24 cellular contexts compared by ENCODE assay signal in genomic region chr20:732727-733126, GRCh38. TPM values are rescaled to one million over a fixed set of nuclear protein-coding genes. Genes with fewer than 3 reads are reported as not detected.
DNase-seq lines count a peak whose midpoint lies in the region; ATAC-seq and TF ChIP-seq lines count a peak whose summit lies in the region.
"Had no signal": no experiment of that assay in that cellular context is flagged by ENCODE, and none has a peak within 500 bp of the region (broad histone marks: within the 10 kb centered on the region; RNA-seq: fewer than 3 reads in every experiment).

No MANE protein-coding gene starts in this region.

- H3K36me3 Mint-ChIP-seq in stimulated activated naive CD8-positive, alpha-beta T cell treated with anti-CD3 and anti-CD28 coated beads, Interleukin-15, Interleukin-2, amounts not matched to agents 100 ng/mL and 50 ng/mL, for 24 hours (ENCODE audit: low read depth) = no peaks in the 10 kb centered on the region
- no peaks in the 10 kb centered on the region for H3K36me3 Mint-ChIP-seq in neural progenitor cell

- ATAC-seq in stimulated activated naive CD8-positive, alpha-beta T cell treated with anti-CD3 and anti-CD28 coated beads, Interleukin-15, Interleukin-2, amounts not matched to agents 100 U/mL and 50 U/mL, for 24 hours = no peak
- ATAC-seq: A549, HCT116, Panc1, SK-N-SH treated with all-trans-retinoic acid at 6 μM for 48 hours had no signal

- no peaks in the 10 kb centered on the region for H3K9me3 Mint-ChIP-seq in stimulated activated naive CD8-positive, alpha-beta T cell treated with anti-CD3 and anti-CD28 coated beads, Interleukin-15, Interleukin-2, amounts not matched to agents 100 ng/mL and 50 ng/mL, for 24 hours
- H3K9me3 Mint-ChIP-seq in neural progenitor cell = no peaks in the 10 kb centered on the region

- no peak overlapping the region for H3K4me3 Mint-ChIP-seq in stimulated activated naive CD8-positive, alpha-beta T cell treated with anti-CD3 and anti-CD28 coated beads, Interleukin-15, Interleukin-2, amounts not matched to agents 100 ng/mL and 50 ng/mL, for 24 hours
- no peak overlapping the region for H3K4me3 Mint-ChIP-seq in neural progenitor cell

- H3K9ac ChIP-seq in neural progenitor cell = no peak overlapping the region
- H3K9ac ChIP-seq: GM23248 had no signal

- H3K27ac ChIP-seq in WERI-Rb-1 (no peak overlapping the region), neural progenitor cell (no peak overlapping the region)
- H3K27ac ChIP-seq: A549, GM23248 had no signal

- peaks cover 9% of the 10 kb centered on the region for H3F3A ChIP-seq in neural progenitor cell (ENCODE audit: low read depth)

- DNase-seq in stimulated activated naive CD8-positive, alpha-beta T cell treated with anti-CD3 and anti-CD28 coated beads, Interleukin-15, Interleukin-2, amounts not matched to agents 100 U/mL and 50 U/mL, for 24 hours = no peak
- peak; percentile 37 for DNase-seq in WERI-Rb-1
- DNase-seq in neural progenitor cell (ENCODE audit: low spot score) = no peak
- no peak for DNase-seq in mucosa of gallbladder (ENCODE audit: low spot score)
- no peak for DNase-seq in stimulated activated CD4-positive, alpha-beta T cell treated with anti-CD3 and anti-CD28 coated beads, Interleukin-4, amount 100 ng/mL, for 4 hours
- DNase-seq in COLO668 (lab: John Stamatoyannopoulos, UW; ENCODE audit: unreplicated experiment) = no peak
- DNase-seq: BE2C; COR-L47; KBM-7; MM.1S; NCI-H1105; NCI-H146; NCI-H2029; NCI-H2227 treated with DMSO at 0.1 percent for 48 hours; NCI-H510A; NK-92 treated with Interleukin-12 subunit alpha and Interleukin-12 subunit beta, amount 100 ng/mL, for 24 hours; SIG-M5 had no signal

- peak overlapping the region; percentile 67 for H3K27ac Mint-ChIP-seq in stimulated activated naive CD8-positive, alpha-beta T cell treated with anti-CD3 and anti-CD28 coated beads, Interleukin-15, Interleukin-2, amounts not matched to agents 100 ng/mL and 50 ng/mL, for 24 hours
- no peak overlapping the region for H3K27ac Mint-ChIP-seq in neural progenitor cell

- H3K27me3 Mint-ChIP-seq in stimulated activated naive CD8-positive, alpha-beta T cell treated with anti-CD3 and anti-CD28 coated beads, Interleukin-15, Interleukin-2, amounts not matched to agents 100 ng/mL and 50 ng/mL, for 24 hours = peaks cover 30% of the 10 kb centered on the region
- H3K27me3 Mint-ChIP-seq in neural progenitor cell (ENCODE audit: insufficient read depth, low read depth) = peaks cover 19% of the 10 kb centered on the region

- H3K4me1 Mint-ChIP-seq in stimulated activated naive CD8-positive, alpha-beta T cell treated with anti-CD3 and anti-CD28 coated beads, Interleukin-15, Interleukin-2, amounts not matched to agents 100 ng/mL and 50 ng/mL, for 24 hours (ENCODE audit: low read depth) = no peaks in the 10 kb centered on the region
- H3K4me1 Mint-ChIP-seq in neural progenitor cell = peaks cover 5% of the 10 kb centered on the region

- no peak for TF ChIP-seq CTCF in WERI-Rb-1 (IDR thresholded peaks at IDR 0.05; ENCODE audit: low read depth, low read length)
- no peak for TF ChIP-seq CTCF in neural progenitor cell (IDR thresholded peaks at IDR 0.05)

- no peaks in the 10 kb centered on the region for H3K9me3 ChIP-seq in WERI-Rb-1 (ENCODE audit: severe bottlenecking)
- no peaks in the 10 kb centered on the region for H3K9me3 ChIP-seq in neural progenitor cell (ENCODE audit: low read depth)
- H3K9me3 ChIP-seq: A549, BE2C had no signal

- peak overlapping the region; percentile 46 for H2AFZ ChIP-seq in neural progenitor cell (replicated peaks)
- H2AFZ ChIP-seq: GM23248 had no signal

- no peaks in the 10 kb centered on the region for H4K20me1 ChIP-seq in neural progenitor cell (ENCODE audit: low read depth)

- H3K4me3 ChIP-seq in WERI-Rb-1 (ENCODE audit: low read depth, low read length) (no peak overlapping the region), neural progenitor cell (no peak overlapping the region)
- H3K4me3 ChIP-seq: A549, GM23248 had no signal

- H3K27me3 ChIP-seq in WERI-Rb-1 (ENCODE audit: insufficient read depth, low read depth, severe bottlenecking) (no peaks in the 10 kb centered on the region), neural progenitor cell (peaks cover 20% of the 10 kb centered on the region)
- H3K27me3 ChIP-seq: BE2C had no signal

- H3K36me3 ChIP-seq in WERI-Rb-1 (no peaks in the 10 kb centered on the region), neural progenitor cell (no peaks in the 10 kb centered on the region)
- H3K36me3 ChIP-seq: BE2C had no signal

- H3K79me2 ChIP-seq in neural progenitor cell (ENCODE audit: low read depth) = no peaks in the 10 kb centered on the region

- peaks cover 9% of the 10 kb centered on the region for H3K4me1 ChIP-seq in neural progenitor cell
- H3K4me1 ChIP-seq: BE2C had no signal

- no peak overlapping the region for H3K4me2 ChIP-seq in neural progenitor cell
- H3K4me2 ChIP-seq: A549 had no signal

RNA-seq across cellular contexts. Expression of gene SLC52A3, which starts 35.6 kb away (rescaled TPM):
- total RNA-seq in neural progenitor cell (ENCODE audit: low replicate concordance) (0.56 TPM in 1 of 2 replicates, not detected in the other), mucosa of gallbladder (7.5 TPM)
- total RNA-seq: G401, GM23248 had no signal

RNA-seq across cellular contexts. Expression of gene SCRT2, which starts 57.1 kb away (rescaled TPM):
- total RNA-seq in neural progenitor cell (ENCODE audit: low replicate concordance) = not detected in 2 replicates
- not detected for total RNA-seq in mucosa of gallbladder
- total RNA-seq: G401, GM23248 had no signal
